8 cellular contexts compared by ENCODE assay signal in genomic region chr9:77457916-77458592, GRCh38.
DNase-seq lines count a peak whose midpoint lies in the region; ATAC-seq, FAIRE-seq and TF ChIP-seq lines count a peak whose summit lies in the region.

No MANE protein-coding gene starts in this region.

- no peaks in the 10 kb centered on the region for H3K27me3 Mint-ChIP-seq in CD4-positive, alpha-beta T cell
- H3K27me3 Mint-ChIP-seq in mesothelial cell of epicardium (ENCODE audit: low read depth): no peaks in the 10 kb centered on the region

- H3K4me3 Mint-ChIP-seq in CD4-positive, alpha-beta T cell: no peak overlapping the region
- no peak overlapping the region for H3K4me3 Mint-ChIP-seq in mesothelial cell of epicardium

- no peaks in the 10 kb centered on the region for H3K36me3 Mint-ChIP-seq in CD4-positive, alpha-beta T cell (ENCODE audit: low read depth)
- H3K36me3 Mint-ChIP-seq in mesothelial cell of epicardium: no peaks in the 10 kb centered on the region

- peaks cover 29% of the 10 kb centered on the region for H3K4me1 Mint-ChIP-seq in CD4-positive, alpha-beta T cell (ENCODE audit: low read depth)
- peaks cover 17% of the 10 kb centered on the region for H3K4me1 Mint-ChIP-seq in mesothelial cell of epicardium

- ATAC-seq in CD4-positive, alpha-beta T cell (ENCODE audit: poor library complexity): peak; percentile 80
- peak; percentile 80 for ATAC-seq in HG03175 (IDR thresholded peaks at IDR 0.05; ENCODE audit: unreplicated experiment)

- CTCF ChIA-PET in CD4-positive, alpha-beta T cell (lab: Charles Lee): interaction anchor here (0.8 to 2.9 kb wide), 9 partner anchors 10 to 884 kb away, joined by 3 to 12 read pairs (median 4); no protein-coding TSS in a partner anchor

- no peak for FAIRE-seq in GM19239 (lab: Jason Lieb, UNC)

- no peak overlapping the region for H3K27ac ChIP-seq in CD4-positive, alpha-beta T cell (ENCODE audit: low read depth, low read length)

- peak; percentile 37 to 60 (median 43) for DNase-seq in CD4-positive, alpha-beta T cell
- DNase-seq in GM19239 (ENCODE audit: insufficient read length, low spot score) (peak; percentile 40), NCI-H460 (ENCODE audit: extremely low read depth, low read depth) (peak; percentile 76), mesothelial cell of epicardium (ENCODE audit: low spot score in 2 of 2, unreplicated experiment in 2 of 2) (peak; percentile 31 to 65)
- DNase-seq in activated CD4-positive, alpha-beta T cell treated with anti-CD3 and anti-CD28 coated beads, Interleukin-2, amount 50 U/mL, for 1 hour: peak; percentile 50
- peak; percentile 37 for DNase-seq in effector CD4-positive, alpha-beta T cell
- peak; percentile 17 to 29 for DNase-seq in stimulated activated CD8-positive, alpha-beta memory T cell treated with anti-CD3 and anti-CD28 coated beads, Interleukin-7, amount 100 ng/mL, for 4 hours (ENCODE audit: low read depth in 2 of 2)

- intact Hi-C loops in CD4-positive, alpha-beta T cell (cut with DNase I, micrococcal nuclease): loop anchor here (1.0 to 10.0 kb wide), 5 partner anchors 288 to 757 kb away; no protein-coding TSS in a partner anchor

- H3K9me3 Mint-ChIP-seq in CD4-positive, alpha-beta T cell: no peaks in the 10 kb centered on the region
- no peaks in the 10 kb centered on the region for H3K9me3 Mint-ChIP-seq in mesothelial cell of epicardium

- no peaks in the 10 kb centered on the region for H3K27me3 ChIP-seq in CD4-positive, alpha-beta T cell (ENCODE audit: control insufficient read depth, insufficient read depth, low read length)

- POLR2A ChIA-PET in CD4-positive, alpha-beta T cell (lab: Charles Lee): interaction anchor here (0.9 to 1.3 kb wide), 2 partner anchors 9 to 17 kb away, joined by 3 to 5 read pairs; no protein-coding TSS in a partner anchor

- no peaks in the 10 kb centered on the region for H3K9me3 ChIP-seq in CD4-positive, alpha-beta T cell (ENCODE audit: control insufficient read depth, low read length)

- H3K27ac Mint-ChIP-seq in CD4-positive, alpha-beta T cell: no peak overlapping the region
- peak overlapping the region; percentile 43 for H3K27ac Mint-ChIP-seq in mesothelial cell of epicardium

- peak; percentile 81 for TF ChIP-seq CTCF in CD4-positive, alpha-beta T cell (IDR thresholded peaks at IDR 0.05)
- peak; percentile 49 for TF ChIP-seq CTCF in mesothelial cell of epicardium (IDR thresholded peaks at IDR 0.05; ENCODE audit: unreplicated experiment)

Comparison
In these comparisons a context has a peak if more than half of its experiments do, and no peak if none do; other contexts are left out.
1. DNase-seq: peak in every context shown above with its lines; median percentile 76 in NCI-H460; 50 in activated CD4-positive, alpha-beta T cell treated with anti-CD3 and anti-CD28 coated beads, Interleukin-2, amount 50 U/mL, for 1 hour; 48 in mesothelial cell of epicardium; 43 in CD4-positive, alpha-beta T cell; 40 in GM19239; 37 in effector CD4-positive, alpha-beta T cell; 23 in stimulated activated CD8-positive, alpha-beta memory T cell treated with anti-CD3 and anti-CD28 coated beads, Interleukin-7, amount 100 ng/mL, for 4 hours.